Comparison of ENCODE assay signal across 23 cellular contexts in genomic region chr17:54013117-54013516, GRCh38.
"Had no signal": no experiment of that assay in that cellular context is flagged by ENCODE, and none has a peak within 500 bp of the region (broad histone marks: within the 10 kb centered on the region; RNA-seq: fewer than 3 reads in every experiment).

No MANE protein-coding gene starts in this region.

- H3K27ac Mint-ChIP-seq: activated naive CD4-positive, alpha-beta T cell treated with anti-CD3 and anti-CD28 coated beads, Interleukin-2, amount 50 U/mL, for 24 hours; mesothelial cell of epicardium; natural killer cell treated with Interleukin-12 subunit alpha and Interleukin-12 subunit beta and Interleukin-15 and Interleukin-18, amount 100 ng/mL, for 72 hours had no signal

- H3K27me3 Mint-ChIP-seq: activated naive CD4-positive, alpha-beta T cell treated with anti-CD3 and anti-CD28 coated beads, Interleukin-2, amount 50 U/mL, for 24 hours; natural killer cell treated with Interleukin-12 subunit alpha and Interleukin-12 subunit beta and Interleukin-15 and Interleukin-18, amount 100 ng/mL, for 72 hours had no signal

- DNase-seq: activated gamma-delta T cell treated with Interleukin-2 at 50 U/mL for 16 hours; activated T-cell treated with anti-CD3 and anti-CD28 coated beads, Interleukin-2, amount 50 U/mL, for 1 hour; anterior cingulate cortex; body of pancreas; effector memory CD4-positive, alpha-beta T cell; glutamatergic neuron; left ventricle myocardium inferior; ovary; psoas muscle; spleen; stimulated activated CD4-positive, alpha-beta T cell treated with anti-CD3 and anti-CD28 coated beads, Interleukin-4, amount 100 ng/mL, for 1 hour; stimulated activated naive CD4-positive, alpha-beta T cell; testis; trophoblast cell; uterus had no signal

- ATAC-seq: body of pancreas; esophagus mucosa; natural killer cell treated with Interleukin-12 subunit alpha and Interleukin-12 subunit beta and Interleukin-15 and Interleukin-18, amount 100 ng/mL, for 72 hours; psoas muscle had no signal

- H3K4me3 Mint-ChIP-seq: activated naive CD4-positive, alpha-beta T cell treated with anti-CD3 and anti-CD28 coated beads, Interleukin-2, amount 50 U/mL, for 24 hours; mesothelial cell of epicardium; natural killer cell treated with Interleukin-12 subunit alpha and Interleukin-12 subunit beta and Interleukin-15 and Interleukin-18, amount 100 ng/mL, for 72 hours had no signal

- H3K4me1 Mint-ChIP-seq: activated naive CD4-positive, alpha-beta T cell treated with anti-CD3 and anti-CD28 coated beads, Interleukin-2, amount 50 U/mL, for 24 hours; mesothelial cell of epicardium had no signal

- H3K27ac ChIP-seq: body of pancreas, cardiac muscle cell, hepatocyte, left ventricle myocardium inferior, neutrophil, ovary, psoas muscle, right atrium auricular region, spleen, testis, uterus had no signal

- H3K36me3 Mint-ChIP-seq: activated naive CD4-positive, alpha-beta T cell treated with anti-CD3 and anti-CD28 coated beads, Interleukin-2, amount 50 U/mL, for 24 hours; mesothelial cell of epicardium had no signal
